4 cellular contexts compared by ENCODE assay signal in genomic region chr12:48452961-48453360, GRCh38. TPM values are rescaled to one million over a fixed set of nuclear protein-coding genes. Genes with fewer than 3 reads are reported as not detected.
"Had no signal": no experiment of that assay in that cellular context is flagged by ENCODE, and none has a peak within 500 bp of the region (broad histone marks: within the 10 kb centered on the region; RNA-seq: fewer than 3 reads in every experiment).

No MANE protein-coding gene starts in this region.

RNA-seq across cellular contexts. Expression of gene ANP32D, which starts 19.4 kb away (rescaled TPM):
- total RNA-seq: LHCN-M2, M059J, MCF 10A, NCI-H460 had no signal

RNA-seq across cellular contexts. Expression of gene C12orf54, which starts 29.3 kb away (rescaled TPM):
- total RNA-seq: LHCN-M2, M059J, NCI-H460 had no signal
